Comparison of ENCODE assay signal across 1 cellular context in genomic region chr22:17988800-17989513, GRCh38.
TF ChIP-seq lines count a peak whose summit lies in the region.

No MANE protein-coding gene starts in this region.

TF ChIP-seq in WTC11, 78 proteins besides CTCF, POLR2A, EP300 and RAD21:
- TF ChIP-seq, protein P1, sequence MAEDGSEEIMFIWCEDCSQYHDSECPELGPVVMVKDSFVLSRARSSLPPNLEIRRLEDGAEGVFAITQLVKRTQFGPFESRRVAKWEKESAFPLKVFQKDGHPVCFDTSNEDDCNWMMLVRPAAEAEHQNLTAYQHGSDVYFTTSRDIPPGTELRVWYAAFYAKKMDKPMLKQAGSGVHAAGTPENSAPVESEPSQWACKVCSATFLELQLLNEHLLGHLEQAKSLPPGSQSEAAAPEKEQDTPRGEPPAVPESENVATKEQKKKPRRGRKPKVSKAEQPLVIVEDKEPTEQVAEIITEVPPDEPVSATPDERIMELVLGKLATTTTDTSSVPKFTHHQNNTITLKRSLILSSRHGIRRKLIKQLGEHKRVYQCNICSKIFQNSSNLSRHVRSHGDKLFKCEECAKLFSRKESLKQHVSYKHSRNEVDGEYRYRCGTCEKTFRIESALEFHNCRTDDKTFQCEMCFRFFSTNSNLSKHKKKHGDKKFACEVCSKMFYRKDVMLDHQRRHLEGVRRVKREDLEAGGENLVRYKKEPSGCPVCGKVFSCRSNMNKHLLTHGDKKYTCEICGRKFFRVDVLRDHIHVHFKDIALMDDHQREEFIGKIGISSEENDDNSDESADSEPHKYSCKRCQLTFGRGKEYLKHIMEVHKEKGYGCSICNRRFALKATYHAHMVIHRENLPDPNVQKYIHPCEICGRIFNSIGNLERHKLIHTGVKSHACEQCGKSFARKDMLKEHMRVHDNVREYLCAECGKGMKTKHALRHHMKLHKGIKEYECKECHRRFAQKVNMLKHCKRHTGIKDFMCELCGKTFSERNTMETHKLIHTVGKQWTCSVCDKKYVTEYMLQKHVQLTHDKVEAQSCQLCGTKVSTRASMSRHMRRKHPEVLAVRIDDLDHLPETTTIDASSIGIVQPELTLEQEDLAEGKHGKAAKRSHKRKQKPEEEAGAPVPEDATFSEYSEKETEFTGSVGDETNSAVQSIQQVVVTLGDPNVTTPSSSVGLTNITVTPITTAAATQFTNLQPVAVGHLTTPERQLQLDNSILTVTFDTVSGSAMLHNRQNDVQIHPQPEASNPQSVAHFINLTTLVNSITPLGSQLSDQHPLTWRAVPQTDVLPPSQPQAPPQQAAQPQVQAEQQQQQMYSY (CRISPR knock-in tag; IDR thresholded peaks at IDR 0.05), result no peak
- TF ChIP-seq ZNF416 (CRISPR knock-in tag; IDR thresholded peaks at IDR 0.05), result no peak
- no peak for TF ChIP-seq ELF4 (CRISPR knock-in tag; IDR thresholded peaks at IDR 0.05; ENCODE audit: low read depth)
- TF ChIP-seq, protein P2, sequence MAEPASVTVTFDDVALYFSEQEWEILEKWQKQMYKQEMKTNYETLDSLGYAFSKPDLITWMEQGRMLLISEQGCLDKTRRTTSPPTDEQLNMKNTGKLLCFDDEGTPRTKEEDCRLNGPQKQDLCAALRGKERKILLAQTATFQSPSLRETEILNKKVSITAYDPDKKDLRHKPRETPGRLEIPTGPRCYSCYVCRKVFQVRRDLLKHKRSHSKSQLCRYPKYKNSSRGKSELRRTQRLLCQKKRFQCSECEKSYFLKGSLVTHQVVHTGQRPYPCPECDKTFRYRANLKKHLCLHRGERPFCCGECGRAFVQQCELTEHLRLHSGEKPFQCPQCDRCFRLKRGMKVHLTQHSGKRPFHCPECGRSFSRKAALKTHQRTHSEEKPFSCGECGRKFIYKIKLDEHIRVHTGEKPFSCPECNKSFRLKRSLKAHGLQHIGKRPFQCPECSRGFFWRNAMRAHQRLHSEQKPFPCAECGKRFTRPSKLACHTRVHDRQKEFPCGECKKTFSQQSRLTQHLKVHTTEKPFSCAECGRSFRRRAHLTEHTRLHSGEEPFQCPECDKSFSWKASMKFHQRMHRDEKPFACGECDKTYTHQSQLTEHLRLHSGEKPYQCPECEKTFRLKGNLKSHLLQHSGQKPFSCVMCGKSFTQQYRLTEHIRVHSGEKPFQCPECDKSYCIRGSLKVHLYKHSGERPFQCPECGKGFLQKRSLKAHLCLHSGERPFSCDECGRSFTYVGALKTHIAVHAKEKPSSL (CRISPR knock-in tag; conservative IDR thresholded peaks at IDR 0.05), result no peak
- no peak for TF ChIP-seq ZBTB21 (CRISPR knock-in tag; IDR thresholded peaks at IDR 0.05; ENCODE audit: borderline replicate concordance)
- no peak for TF ChIP-seq ZNF423 (CRISPR knock-in tag; IDR thresholded peaks at IDR 0.05)
- no peak for TF ChIP-seq ZNF219 (CRISPR knock-in tag; IDR thresholded peaks at IDR 0.05; ENCODE audit: borderline replicate concordance)
- TF ChIP-seq MXD4 (CRISPR knock-in tag; IDR thresholded peaks at IDR 0.05; ENCODE audit: borderline replicate concordance), result no peak
- TF ChIP-seq CREB1 (CRISPR knock-in tag; IDR thresholded peaks at IDR 0.05), result no peak
- TF ChIP-seq EMX1 (CRISPR knock-in tag; IDR thresholded peaks at IDR 0.05), result no peak
- TF ChIP-seq SOX15 (CRISPR knock-in tag; IDR thresholded peaks at IDR 0.05), result no peak
- TF ChIP-seq, protein P3, sequence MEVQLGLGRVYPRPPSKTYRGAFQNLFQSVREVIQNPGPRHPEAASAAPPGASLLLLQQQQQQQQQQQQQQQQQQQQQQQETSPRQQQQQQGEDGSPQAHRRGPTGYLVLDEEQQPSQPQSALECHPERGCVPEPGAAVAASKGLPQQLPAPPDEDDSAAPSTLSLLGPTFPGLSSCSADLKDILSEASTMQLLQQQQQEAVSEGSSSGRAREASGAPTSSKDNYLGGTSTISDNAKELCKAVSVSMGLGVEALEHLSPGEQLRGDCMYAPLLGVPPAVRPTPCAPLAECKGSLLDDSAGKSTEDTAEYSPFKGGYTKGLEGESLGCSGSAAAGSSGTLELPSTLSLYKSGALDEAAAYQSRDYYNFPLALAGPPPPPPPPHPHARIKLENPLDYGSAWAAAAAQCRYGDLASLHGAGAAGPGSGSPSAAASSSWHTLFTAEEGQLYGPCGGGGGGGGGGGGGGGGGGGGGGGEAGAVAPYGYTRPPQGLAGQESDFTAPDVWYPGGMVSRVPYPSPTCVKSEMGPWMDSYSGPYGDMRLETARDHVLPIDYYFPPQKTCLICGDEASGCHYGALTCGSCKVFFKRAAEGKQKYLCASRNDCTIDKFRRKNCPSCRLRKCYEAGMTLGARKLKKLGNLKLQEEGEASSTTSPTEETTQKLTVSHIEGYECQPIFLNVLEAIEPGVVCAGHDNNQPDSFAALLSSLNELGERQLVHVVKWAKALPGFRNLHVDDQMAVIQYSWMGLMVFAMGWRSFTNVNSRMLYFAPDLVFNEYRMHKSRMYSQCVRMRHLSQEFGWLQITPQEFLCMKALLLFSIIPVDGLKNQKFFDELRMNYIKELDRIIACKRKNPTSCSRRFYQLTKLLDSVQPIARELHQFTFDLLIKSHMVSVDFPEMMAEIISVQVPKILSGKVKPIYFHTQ (CRISPR knock-in tag; IDR thresholded peaks at IDR 0.05), result no peak
- TF ChIP-seq NR2C2 (CRISPR knock-in tag; IDR thresholded peaks at IDR 0.05), result no peak
- no peak for TF ChIP-seq NFE2L1 (CRISPR knock-in tag; IDR thresholded peaks at IDR 0.05)
- TF ChIP-seq ZNF671 (CRISPR knock-in tag; IDR thresholded peaks at IDR 0.05), result no peak
- TF ChIP-seq GTF2I (CRISPR knock-in tag; conservative IDR thresholded peaks at IDR 0.05), result no peak
- TF ChIP-seq, protein P4, sequence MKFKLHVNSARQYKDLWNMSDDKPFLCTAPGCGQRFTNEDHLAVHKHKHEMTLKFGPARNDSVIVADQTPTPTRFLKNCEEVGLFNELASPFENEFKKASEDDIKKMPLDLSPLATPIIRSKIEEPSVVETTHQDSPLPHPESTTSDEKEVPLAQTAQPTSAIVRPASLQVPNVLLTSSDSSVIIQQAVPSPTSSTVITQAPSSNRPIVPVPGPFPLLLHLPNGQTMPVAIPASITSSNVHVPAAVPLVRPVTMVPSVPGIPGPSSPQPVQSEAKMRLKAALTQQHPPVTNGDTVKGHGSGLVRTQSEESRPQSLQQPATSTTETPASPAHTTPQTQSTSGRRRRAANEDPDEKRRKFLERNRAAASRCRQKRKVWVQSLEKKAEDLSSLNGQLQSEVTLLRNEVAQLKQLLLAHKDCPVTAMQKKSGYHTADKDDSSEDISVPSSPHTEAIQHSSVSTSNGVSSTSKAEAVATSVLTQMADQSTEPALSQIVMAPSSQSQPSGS (CRISPR knock-in tag; IDR thresholded peaks at IDR 0.05; ENCODE audit: borderline replicate concordance, low read depth), result no peak
TF ChIP-seq in WTC11: peak in this region for 0.
